Comparison of ENCODE assay signal across 34 cellular contexts in the genomic region with DNA sequence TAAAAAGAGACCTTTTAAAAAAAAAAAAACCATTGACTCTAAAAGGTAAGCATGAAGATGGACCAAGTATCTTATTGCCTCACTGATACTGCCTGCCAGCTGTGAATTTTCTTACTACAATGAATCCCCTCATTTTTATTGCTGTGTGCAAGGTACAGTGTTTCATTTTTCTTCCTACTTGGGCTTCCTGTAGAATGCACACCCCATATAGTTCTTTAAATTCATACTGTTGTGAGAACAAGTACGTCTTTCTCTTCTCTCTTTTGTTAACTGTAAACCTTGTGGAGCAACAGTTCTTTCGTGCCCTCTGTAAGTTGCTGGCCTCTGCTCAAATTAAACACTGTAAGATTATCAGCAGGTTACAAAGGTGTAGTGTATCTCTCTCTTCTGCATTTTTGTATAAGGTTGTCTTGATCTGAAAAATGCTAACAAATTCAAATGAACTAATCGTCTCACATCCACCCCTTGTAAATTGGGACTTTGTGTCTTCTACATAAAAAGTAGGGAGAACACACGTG.
"Had no signal": no experiment of that assay in that cellular context is flagged by ENCODE, and none has a peak within 500 bp of the region (broad histone marks: within the 10 kb centered on the region; RNA-seq: fewer than 3 reads in every experiment).

No MANE protein-coding gene starts in this region.

- H3K27me3 ChIP-seq: ascending aorta, body of pancreas, brain microvascular endothelial cell, breast epithelium had no signal

- FAIRE-seq: TTC549 had no signal

- DNase-seq: activated B cell treated with CpG ODN at 0.5 μM for 24 hours; activated CD4-positive, alpha-beta memory T cell treated with anti-CD3 and anti-CD28 coated beads for 36 hours; activated CD4-positive, alpha-beta T cell treated with anti-CD3 and anti-CD28 coated beads for 4 hours; activated CD4-positive, alpha-beta T cell treated with anti-CD3 and anti-CD28 coated beads, Interleukin-2, amount 10 ng/mL, durations not matched to agents 24 days and 14 days; activated CD4-positive, alpha-beta T cell treated with anti-CD3 and anti-CD28 coated beads, Interleukin-2, amount 50 U/mL, for 1 hour; activated CD4-positive, alpha-beta T cell treated with anti-CD3 and anti-CD28 coated beads, Interleukin-2, amount 50 U/mL, for 4 hours; activated CD4-positive, CD25-positive, alpha-beta regulatory T cell treated with anti-CD3 and anti-CD28 coated beads, Interleukin-2, amount 50 U/mL, for 72 hours; activated CD8-positive, alpha-beta memory T cell treated with anti-CD3 and anti-CD28 coated beads, Interleukin-2, amount 50 U/mL, for 4 hours; activated CD8-positive, alpha-beta T cell treated with anti-CD3 and anti-CD28 coated beads for 36 hours; activated effector memory CD4-positive, alpha-beta T cell treated with Interleukin-2 at 50 U/mL for 16 hours; activated gamma-delta T cell; activated naive CD4-positive, alpha-beta T cell treated with anti-CD3 and anti-CD28 coated beads, Interleukin-2, amount 10 ng/mL, durations not matched to agents 7 days and 5 days; activated naive CD4-positive, alpha-beta T cell treated with Interleukin-2 at 50 U/mL for 16 hours; activated naive CD8-positive, alpha-beta T cell treated with anti-CD3 and anti-CD28 coated beads, Interleukin-2, amount 10 ng/mL, durations not matched to agents 7 days and 5 days; activated naive CD8-positive, alpha-beta T cell treated with anti-CD3 and anti-CD28 coated beads, Interleukin-2, amount 50 U/mL, for 24 hours; activated T-cell treated with anti-CD3 and anti-CD28 coated beads, Interleukin-2, amount 50 U/mL, for 24 hours; activated T-cell treated with anti-CD3 and anti-CD28 coated beads, Interleukin-2, amount 50 U/mL, for 48 hours; amygdala; anterior cingulate cortex; body of pancreas; brain microvascular endothelial cell; central memory CD4-positive, alpha-beta T cell; T-helper 1 cell; T-helper 2 cell; T-helper 9 cell had no signal

- H3K27ac Mint-ChIP-seq: activated B cell treated with CpG ODN at 0.5 μM for 24 hours; activated CD4-positive, alpha-beta memory T cell treated with anti-CD3 and anti-CD28 coated beads for 36 hours; activated CD4-positive, alpha-beta T cell treated with anti-CD3 and anti-CD28 coated beads, Interleukin-2, amount 10 ng/mL, durations not matched to agents 24 days and 14 days; activated CD8-positive, alpha-beta T cell treated with anti-CD3 and anti-CD28 coated beads for 36 hours; activated naive CD4-positive, alpha-beta T cell treated with anti-CD3 and anti-CD28 coated beads, Interleukin-2, amount 10 ng/mL, durations not matched to agents 7 days and 5 days; activated naive CD4-positive, alpha-beta T cell treated with anti-CD3 and anti-CD28 coated beads, Interleukin-2, amount 50 U/mL, for 24 hours; activated naive CD8-positive, alpha-beta T cell; activated naive CD8-positive, alpha-beta T cell treated with anti-CD3 and anti-CD28 coated beads, Interleukin-2, amount 10 ng/mL, durations not matched to agents 7 days and 5 days; activated naive CD8-positive, alpha-beta T cell treated with anti-CD3 and anti-CD28 coated beads, Interleukin-2, amount 50 U/mL, for 24 hours; activated T-cell treated with anti-CD3 and anti-CD28 coated beads, Interleukin-2, amount 50 U/mL, for 24 hours; activated T-helper 2 cell treated with anti-CD3 and anti-CD28 coated beads, Interferon-gamma antibody, Interleukin-2, Interleukin-4, amounts not matched to agents 10 μg/mL and 5 μg/mL and 100 μg/mL, durations not matched to agents 14 hours and 24 hours and 36 hours; T-helper 1 cell treated with Interleukin-12 subunit alpha and Interleukin-12 subunit beta and Interleukin-4 antibody, amounts not matched to agents 30 μg/mL and 1 μg/mL, for 36 hours; T-helper 2 cell treated with Interferon-gamma antibody and Interleukin-4, amounts not matched to agents 5 μg/mL and 100 μg/mL, for 36 hours had no signal

- H3K4me1 ChIP-seq: ascending aorta, body of pancreas, breast epithelium had no signal

- H3K4me3 Mint-ChIP-seq: activated B cell treated with CpG ODN at 0.5 μM for 24 hours; activated CD4-positive, alpha-beta memory T cell treated with anti-CD3 and anti-CD28 coated beads for 36 hours; activated CD4-positive, alpha-beta T cell treated with anti-CD3 and anti-CD28 coated beads, Interleukin-2, amount 10 ng/mL, durations not matched to agents 24 days and 14 days; activated CD8-positive, alpha-beta T cell treated with anti-CD3 and anti-CD28 coated beads for 36 hours; activated naive CD4-positive, alpha-beta T cell treated with anti-CD3 and anti-CD28 coated beads, Interleukin-2, amount 10 ng/mL, durations not matched to agents 7 days and 5 days; activated naive CD4-positive, alpha-beta T cell treated with anti-CD3 and anti-CD28 coated beads, Interleukin-2, amount 50 U/mL, for 24 hours; activated naive CD8-positive, alpha-beta T cell; activated naive CD8-positive, alpha-beta T cell treated with anti-CD3 and anti-CD28 coated beads, Interleukin-2, amount 10 ng/mL, durations not matched to agents 7 days and 5 days; activated naive CD8-positive, alpha-beta T cell treated with anti-CD3 and anti-CD28 coated beads, Interleukin-2, amount 50 U/mL, for 24 hours; activated T-cell treated with anti-CD3 and anti-CD28 coated beads, Interleukin-2, amount 50 U/mL, for 24 hours; T-helper 1 cell treated with Interleukin-12 subunit alpha and Interleukin-12 subunit beta and Interleukin-4 antibody, amounts not matched to agents 30 μg/mL and 1 μg/mL, for 36 hours; T-helper 2 cell treated with Interferon-gamma antibody and Interleukin-4, amounts not matched to agents 5 μg/mL and 100 μg/mL, for 36 hours had no signal

- H3K36me3 ChIP-seq: ascending aorta, brain microvascular endothelial cell, breast epithelium had no signal

- H3K27ac ChIP-seq: ascending aorta, body of pancreas, brain microvascular endothelial cell, breast epithelium, VCaP had no signal

- H3K9me3 Mint-ChIP-seq: activated B cell treated with CpG ODN at 0.5 μM for 24 hours; activated CD4-positive, alpha-beta memory T cell treated with anti-CD3 and anti-CD28 coated beads for 36 hours; activated CD4-positive, alpha-beta T cell treated with anti-CD3 and anti-CD28 coated beads, Interleukin-2, amount 10 ng/mL, durations not matched to agents 24 days and 14 days; activated CD8-positive, alpha-beta T cell treated with anti-CD3 and anti-CD28 coated beads for 36 hours; activated naive CD4-positive, alpha-beta T cell treated with anti-CD3 and anti-CD28 coated beads, Interleukin-2, amount 10 ng/mL, durations not matched to agents 7 days and 5 days; activated naive CD4-positive, alpha-beta T cell treated with anti-CD3 and anti-CD28 coated beads, Interleukin-2, amount 50 U/mL, for 24 hours; activated naive CD8-positive, alpha-beta T cell treated with anti-CD3 and anti-CD28 coated beads, Interleukin-2, amount 10 ng/mL, durations not matched to agents 7 days and 5 days; activated naive CD8-positive, alpha-beta T cell treated with anti-CD3 and anti-CD28 coated beads, Interleukin-2, amount 50 U/mL, for 24 hours; activated T-cell treated with anti-CD3 and anti-CD28 coated beads, Interleukin-2, amount 50 U/mL, for 24 hours; activated T-helper 2 cell treated with anti-CD3 and anti-CD28 coated beads, Interferon-gamma antibody, Interleukin-2, Interleukin-4, amounts not matched to agents 10 μg/mL and 5 μg/mL and 100 μg/mL, durations not matched to agents 14 hours and 24 hours and 36 hours; T-helper 1 cell treated with Interleukin-12 subunit alpha and Interleukin-12 subunit beta and Interleukin-4 antibody, amounts not matched to agents 30 μg/mL and 1 μg/mL, for 36 hours; T-helper 2 cell treated with Interferon-gamma antibody and Interleukin-4, amounts not matched to agents 5 μg/mL and 100 μg/mL, for 36 hours had no signal

- ATAC-seq: activated CD8-positive, alpha-beta T cell treated with anti-CD3 and anti-CD28 coated beads for 36 hours; activated naive CD8-positive, alpha-beta T cell treated with anti-CD3 and anti-CD28 coated beads, Interleukin-2, amount 50 U/mL, for 24 hours; body of pancreas had no signal

- H3K4me3 ChIP-seq: ascending aorta, body of pancreas, breast epithelium had no signal

- H3K27me3 Mint-ChIP-seq: activated B cell treated with CpG ODN at 0.5 μM for 24 hours; activated CD4-positive, alpha-beta memory T cell treated with anti-CD3 and anti-CD28 coated beads for 36 hours; activated CD4-positive, alpha-beta T cell treated with anti-CD3 and anti-CD28 coated beads, Interleukin-2, amount 10 ng/mL, durations not matched to agents 24 days and 14 days; activated CD8-positive, alpha-beta T cell treated with anti-CD3 and anti-CD28 coated beads for 36 hours; activated naive CD4-positive, alpha-beta T cell treated with anti-CD3 and anti-CD28 coated beads, Interleukin-2, amount 10 ng/mL, durations not matched to agents 7 days and 5 days; activated naive CD4-positive, alpha-beta T cell treated with anti-CD3 and anti-CD28 coated beads, Interleukin-2, amount 50 U/mL, for 24 hours; activated naive CD8-positive, alpha-beta T cell; activated naive CD8-positive, alpha-beta T cell treated with anti-CD3 and anti-CD28 coated beads, Interleukin-2, amount 10 ng/mL, durations not matched to agents 7 days and 5 days; activated naive CD8-positive, alpha-beta T cell treated with anti-CD3 and anti-CD28 coated beads, Interleukin-2, amount 50 U/mL, for 24 hours; activated T-cell treated with anti-CD3 and anti-CD28 coated beads, Interleukin-2, amount 50 U/mL, for 24 hours had no signal

- H3K4me1 Mint-ChIP-seq: activated B cell treated with CpG ODN at 0.5 μM for 24 hours; activated CD4-positive, alpha-beta T cell treated with anti-CD3 and anti-CD28 coated beads, Interleukin-2, amount 10 ng/mL, durations not matched to agents 24 days and 14 days; activated naive CD4-positive, alpha-beta T cell treated with anti-CD3 and anti-CD28 coated beads, Interleukin-2, amount 10 ng/mL, durations not matched to agents 7 days and 5 days; activated naive CD8-positive, alpha-beta T cell treated with anti-CD3 and anti-CD28 coated beads, Interleukin-2, amount 10 ng/mL, durations not matched to agents 7 days and 5 days had no signal

- H3K9me3 ChIP-seq: ascending aorta, body of pancreas, breast epithelium had no signal
